8 cellular contexts compared by ENCODE assay signal in genomic region chr7:11831383-11831726, GRCh38. TPM values are rescaled to one million over a fixed set of nuclear protein-coding genes. Genes with fewer than 3 reads are reported as not detected.
A peak's percentile ranks its signal among the peaks of the same experiment; 100 is the strongest.
DNase-seq lines count a peak whose midpoint lies in the region; ATAC-seq and TF ChIP-seq lines count a peak whose summit lies in the region.

No MANE protein-coding gene starts in this region.

- no peak for TF ChIP-seq RAD21 in neural cell (conservative IDR thresholded peaks at IDR 0.05)

- H3K36me3 ChIP-seq in endodermal cell (ENCODE audit: control insufficient read depth, insufficient read depth, low read length) (no peaks in the 10 kb centered on the region), neural cell (ENCODE audit: insufficient read depth, low read length) (no peaks in the 10 kb centered on the region)

- peak overlapping the region; percentile 1 for H3K4me3 Mint-ChIP-seq in CD4-positive, alpha-beta T cell
- peak overlapping the region; percentile 59 for H3K4me3 Mint-ChIP-seq in endodermal cell

- H3K4me2 ChIP-seq in neural cell (ENCODE audit: low read length): peak overlapping the region; percentile 98

- no peaks in the 10 kb centered on the region for H3K9me3 Mint-ChIP-seq in CD4-positive, alpha-beta T cell
- H3K9me3 Mint-ChIP-seq in endodermal cell: no peaks in the 10 kb centered on the region

- no peak for ATAC-seq in CD4-positive, alpha-beta T cell (ENCODE audit: poor library complexity)
- ATAC-seq in activated CD4-positive, CD25-positive, alpha-beta regulatory T cell treated with anti-CD3 and anti-CD28 coated beads, Interleukin-2, amount 50 U/mL, for 24 hours: no peak

- POLR2A ChIA-PET in CD4-positive, alpha-beta T cell (lab: Charles Lee): no interaction called here

- intact Hi-C loops in CD4-positive, alpha-beta T cell (cut with DNase I, micrococcal nuclease): loop anchor here (10.0 kb wide), 2 partner anchors 493 to 663 kb away; no protein-coding TSS in a partner anchor

- H2AFZ ChIP-seq in neural cell (ENCODE audit: low read depth, low read length): peak overlapping the region; percentile 31

- H3K4me3 ChIP-seq in endodermal cell (ENCODE audit: low read length): peak overlapping the region; percentile 79
- peak overlapping the region; percentile 82 for H3K4me3 ChIP-seq in neural cell (ENCODE audit: low read length)

- H3K9ac ChIP-seq in endodermal cell (ENCODE audit: extremely low read depth, low read length, poor library complexity, severe bottlenecking): no peak overlapping the region
- peak overlapping the region; percentile 87 for H3K9ac ChIP-seq in neural cell (ENCODE audit: low read length)

- H3K4me1 Mint-ChIP-seq in CD4-positive, alpha-beta T cell (ENCODE audit: low read depth): peaks cover 10% of the 10 kb centered on the region
- peaks cover 23% of the 10 kb centered on the region for H3K4me1 Mint-ChIP-seq in endodermal cell

- H3K36me3 Mint-ChIP-seq in CD4-positive, alpha-beta T cell (ENCODE audit: low read depth): no peaks in the 10 kb centered on the region
- no peaks in the 10 kb centered on the region for H3K36me3 Mint-ChIP-seq in endodermal cell (ENCODE audit: low read depth)

- H3K27me3 ChIP-seq in CD4-positive, alpha-beta T cell (ENCODE audit: control insufficient read depth, insufficient read depth, low read length): peaks cover 29% of the 10 kb centered on the region
- H3K27me3 ChIP-seq in endodermal cell (ENCODE audit: control insufficient read depth, insufficient read depth, low read length, poor library complexity, severe bottlenecking) (peaks cover 70% of the 10 kb centered on the region), neural cell (ENCODE audit: insufficient read depth, low read depth, low read length) (no peaks in the 10 kb centered on the region)

- no peak for TF ChIP-seq CTCF in CD4-positive, alpha-beta T cell (IDR thresholded peaks at IDR 0.05)
- TF ChIP-seq CTCF in endodermal cell (conservative IDR thresholded peaks at IDR 0.05) (no peak), neural cell (IDR thresholded peaks at IDR 0.05; ENCODE audit: poor library complexity, severe bottlenecking) (no peak)

- DNase-seq in CD4-positive, alpha-beta T cell: no peak
- DNase-seq in M059J (ENCODE audit: low read depth) (peak; percentile 36), endodermal cell (no peak), NK-92 (lab: John Stamatoyannopoulos, UW; ENCODE audit: unreplicated experiment) (no peak), middle frontal gyrus (ENCODE audit: extremely low spot score, low spot score) (no peak)
- no peak for DNase-seq in stimulated activated CD8-positive, alpha-beta memory T cell treated with anti-CD3 and anti-CD28 coated beads, Interleukin-4, amount 100 ng/mL, for 48 hours

- H3K4me1 ChIP-seq in endodermal cell (ENCODE audit: control insufficient read depth, insufficient read depth, low read length): peaks cover 6% of the 10 kb centered on the region

- peaks cover 13% of the 10 kb centered on the region for H3K79me2 ChIP-seq in neural cell (replicated peaks; ENCODE audit: insufficient read depth, low read length)

- H3K9me3 ChIP-seq in CD4-positive, alpha-beta T cell (ENCODE audit: control insufficient read depth, low read length): no peaks in the 10 kb centered on the region
- H3K9me3 ChIP-seq in endodermal cell (ENCODE audit: control insufficient read depth, low read length): peaks cover under 1% of the 10 kb centered on the region
- H3K9me3 ChIP-seq in neural cell (ENCODE audit: low read length): no peaks in the 10 kb centered on the region

- H3K27ac ChIP-seq in CD4-positive, alpha-beta T cell (ENCODE audit: low read depth, low read length): no peak overlapping the region
- H3K27ac ChIP-seq in endodermal cell (ENCODE audit: low read depth, low read length): peak overlapping the region; percentile 97
- H3K27ac ChIP-seq in neural cell (ENCODE audit: low read length): peak overlapping the region; percentile 88

- WGBS in endodermal cell (ENCODE audit: insufficient coverage in 1 of 2, insufficient read length in 1 of 2), 2 experiments: 0% methylated on average over 3 to 5 of the region's 5 CpGs

- TF ChIP-seq EP300 in neural cell (conservative IDR thresholded peaks at IDR 0.05; ENCODE audit: poor library complexity, severe bottlenecking): no peak

- H4K20me1 ChIP-seq in neural cell (ENCODE audit: insufficient read depth): no peaks in the 10 kb centered on the region

- peaks cover 48% of the 10 kb centered on the region for H3K27me3 Mint-ChIP-seq in CD4-positive, alpha-beta T cell
- peaks cover 52% of the 10 kb centered on the region for H3K27me3 Mint-ChIP-seq in endodermal cell (ENCODE audit: insufficient read depth)

- H3K9me2 ChIP-seq in neural cell (ENCODE audit: insufficient read depth, low read length): no peaks in the 10 kb centered on the region

- CTCF ChIA-PET in CD4-positive, alpha-beta T cell (lab: Charles Lee): no interaction called here

- H3K27ac Mint-ChIP-seq in CD4-positive, alpha-beta T cell: no peak overlapping the region
- H3K27ac Mint-ChIP-seq in endodermal cell: no peak overlapping the region

- peaks cover 6% of the 10 kb centered on the region for H3F3A ChIP-seq in neural cell (ENCODE audit: insufficient read depth, low read length, poor library complexity, severe bottlenecking)

TF ChIP-seq in neural cell, 6 proteins besides CTCF, POLR2A, EP300 and RAD21:
- TF ChIP-seq SMC3 (conservative IDR thresholded peaks at IDR 0.05; ENCODE audit: poor library complexity) (no peak), TAF1 (IDR thresholded peaks at IDR 0.05; ENCODE audit: low read depth) (no peak), POLR2AphosphoS5 (IDR thresholded peaks at IDR 0.05) (no peak), REST (IDR thresholded peaks at IDR 0.05; ENCODE audit: borderline replicate concordance) (no peak), EZH2 (IDR thresholded peaks at IDR 0.05; ENCODE audit: borderline replicate concordance, insufficient read depth, low read length, poor library complexity, severe bottlenecking) (no peak), MXI1 (conservative IDR thresholded peaks at IDR 0.05; ENCODE audit: poor library complexity, severe bottlenecking) (no peak)

RNA-seq across cellular contexts. Expression of gene THSD7A, which starts 0.6 kb away (rescaled TPM):
- not detected for total RNA-seq in CD4-positive, alpha-beta T cell
- 3.1 and 5.2 TPM in 2 replicates for total RNA-seq in M059J (2014; rRNA removed; shearing (Covaris generic))
- 1 to 10 TPM in 1 of 2 donors, under 1 TPM in 1; 0.73 to 1.3 TPM for total RNA-seq in endodermal cell
- 12.0 TPM for polyA plus RNA-seq in endodermal cell (2013, experiment 1 of 2)
- polyA plus RNA-seq in endodermal cell (2013, experiment 2 of 2): 15.1 TPM
- polyA plus RNA-seq in neural cell: 18.1 and 18.5 TPM in 2 replicates
- polyA minus RNA-seq in neural cell: 66.5 and 82.2 TPM in 2 replicates
